8 cellular contexts compared by ENCODE assay signal in genomic region chr1:40802078-40803075, GRCh38. TPM values are rescaled to one million over a fixed set of nuclear protein-coding genes. Genes with fewer than 3 reads are reported as not detected.
DNase-seq lines count a peak whose midpoint lies in the region; ATAC-seq, FAIRE-seq and TF ChIP-seq lines count a peak whose summit lies in the region.

No MANE protein-coding gene starts in this region.

- H3K27me3 Mint-ChIP-seq in CD8-positive, alpha-beta memory T cell: peaks cover 0 to 1% of the 10 kb centered on the region in 2 donors
- H3K27me3 Mint-ChIP-seq in memory B cell: no peaks in the 10 kb centered on the region

- peak overlapping the region; percentile 73 to 97 (median 90) for H3K27ac Mint-ChIP-seq in CD8-positive, alpha-beta memory T cell
- peak overlapping the region; percentile 87 for H3K27ac Mint-ChIP-seq in memory B cell

- TF ChIP-seq POLR2A in H54 (IDR thresholded peaks at IDR 0.05; ENCODE audit: low read depth, low read length): no peak

- H3K36me3 Mint-ChIP-seq in CD8-positive, alpha-beta memory T cell: no peaks in the 10 kb centered on the region
- no peaks in the 10 kb centered on the region for H3K36me3 Mint-ChIP-seq in memory B cell

- peaks cover 16 to 27% (median 18%) of the 10 kb centered on the region in 3 donors for H3K4me1 Mint-ChIP-seq in CD8-positive, alpha-beta memory T cell
- peaks cover 33% of the 10 kb centered on the region for H3K4me1 Mint-ChIP-seq in memory B cell

- CTCF ChIA-PET in CD8-positive, alpha-beta memory T cell (lab: Charles Lee): interaction anchor here (1.2 to 2.0 kb wide), 4 partner anchors 9 to 271 kb away, joined by 3 to 4 read pairs (median 3); partner anchors contain the start of gene ZNF684

- no peak for FAIRE-seq in H54 (lab: Jason Lieb, UNC)

- peaks cover 29% of the 10 kb centered on the region for H3K4me1 ChIP-seq in CD8-positive, alpha-beta memory T cell (ENCODE audit: insufficient read depth, low read length)
- H3K4me1 ChIP-seq in ectodermal cell (ENCODE audit: control insufficient read depth, insufficient read depth, low read length): peaks cover 59% of the 10 kb centered on the region

- no peaks in the 10 kb centered on the region for H3K27me3 ChIP-seq in CD8-positive, alpha-beta memory T cell (ENCODE audit: insufficient read depth, low read length, poor library complexity, severe bottlenecking)
- H3K27me3 ChIP-seq in ectodermal cell (ENCODE audit: control insufficient read depth, insufficient read depth, low read length, poor library complexity, severe bottlenecking): no peaks in the 10 kb centered on the region

- 8 to 10% methylated on average over 59 to 60 of the region's 60 CpGs for WGBS in ectodermal cell, 2 experiments

- H3K4me3 Mint-ChIP-seq in CD8-positive, alpha-beta memory T cell: peak overlapping the region; percentile 69 to 89 (median 77)
- H3K4me3 Mint-ChIP-seq in memory B cell: peak overlapping the region; percentile 86

- POLR2A ChIA-PET in CD8-positive, alpha-beta memory T cell (lab: Charles Lee): no interaction called here

- DNase-seq in CD8-positive, alpha-beta memory T cell: peak; percentile 83 to 91 (median 84)
- DNase-seq in GOT3 (lab: John Stamatoyannopoulos, UW): peak; percentile 22
- peak; percentile 34 for DNase-seq in NCI-H2107 treated with DMSO at 0.1 percent for 48 hours (lab: John Stamatoyannopoulos, UW; ENCODE audit: unreplicated experiment)
- DNase-seq in activated CD4-positive, alpha-beta T cell treated with anti-CD3 and anti-CD28 coated beads, Interleukin-2, amount 50 U/mL, for 48 hours: peak; percentile 84 to 86
- DNase-seq in memory B cell (ENCODE audit: low spot score in 2 of 2): peak; percentile 75 to 78
- DNase-seq in stimulated activated CD8-positive, alpha-beta memory T cell treated with anti-CD3 and anti-CD28 coated beads, Interleukin-12 subunit alpha, Interleukin-12 subunit beta, amount 100 ng/mL, for 1 hour (ENCODE audit: low read depth): peak; percentile 74
- DNase-seq in H54 (ENCODE audit: insufficient read length, low spot score): no peak

- peak overlapping the region; percentile 32 for H3K27ac ChIP-seq in CD8-positive, alpha-beta memory T cell (ENCODE audit: low read depth, low read length)
- H3K27ac ChIP-seq in ectodermal cell (ENCODE audit: insufficient read depth, low read depth, low read length, poor library complexity, severe bottlenecking): peak overlapping the region; percentile 26

- no peaks in the 10 kb centered on the region for H3K36me3 ChIP-seq in CD8-positive, alpha-beta memory T cell (ENCODE audit: insufficient read depth, low read length)
- H3K36me3 ChIP-seq in ectodermal cell (ENCODE audit: control insufficient read depth, insufficient read depth, low read length): no peaks in the 10 kb centered on the region

- H3K9me3 ChIP-seq in CD8-positive, alpha-beta memory T cell (ENCODE audit: low read length): no peaks in the 10 kb centered on the region
- H3K9me3 ChIP-seq in ectodermal cell (ENCODE audit: control insufficient read depth, low read length): no peaks in the 10 kb centered on the region

- H3K4me3 ChIP-seq in CD8-positive, alpha-beta memory T cell (ENCODE audit: low read length): peak overlapping the region; percentile 70
- peak overlapping the region; percentile 26 for H3K4me3 ChIP-seq in ectodermal cell (ENCODE audit: insufficient read depth, low read depth, low read length)

- no peaks in the 10 kb centered on the region for H3K9me3 Mint-ChIP-seq in CD8-positive, alpha-beta memory T cell
- no peaks in the 10 kb centered on the region for H3K9me3 Mint-ChIP-seq in memory B cell

- peak; percentile 90 for ATAC-seq in memory B cell (ENCODE audit: low read depth)

RNA-seq across cellular contexts. Expression of gene KCNQ4, which starts 18.8 kb away (rescaled TPM):
- under 1 TPM; 0.09 to 0.16 TPM for total RNA-seq in CD8-positive, alpha-beta memory T cell
- polyA plus RNA-seq in CD8-positive, alpha-beta memory T cell: not detected
- 3.7 TPM for polyA plus RNA-seq in ectodermal cell (2013, experiment 1 of 4)
- 5.8 TPM for polyA plus RNA-seq in ectodermal cell (2013, experiment 2 of 4)
- polyA plus RNA-seq in ectodermal cell (2013, experiment 3 of 4): 2.5 TPM
- polyA plus RNA-seq in ectodermal cell (2013, experiment 4 of 4): 3.9 TPM

RNA-seq across cellular contexts. Expression of gene CITED4, which starts 59.8 kb away (rescaled TPM):
- 1 to 10 TPM; 1.3 to 1.7 TPM for total RNA-seq in CD8-positive, alpha-beta memory T cell
- polyA plus RNA-seq in CD8-positive, alpha-beta memory T cell: 16.4 TPM
- 6.6 TPM for polyA plus RNA-seq in ectodermal cell (2013, experiment 1 of 4)
- polyA plus RNA-seq in ectodermal cell (2013, experiment 2 of 4): 6.8 TPM
- polyA plus RNA-seq in ectodermal cell (2013, experiment 3 of 4): 10.6 TPM
- 10.3 TPM for polyA plus RNA-seq in ectodermal cell (2013, experiment 4 of 4)
